12 cellular contexts compared by ENCODE assay signal in genomic region chr12:32891956-32892355, GRCh38. TPM values are rescaled to one million over a fixed set of nuclear protein-coding genes. Genes with fewer than 3 reads are reported as not detected.
DNase-seq lines count a peak whose midpoint lies in the region; ATAC-seq, FAIRE-seq and TF ChIP-seq lines count a peak whose summit lies in the region.
"Had no signal": no experiment of that assay in that cellular context is flagged by ENCODE, and none has a peak within 500 bp of the region (broad histone marks: within the 10 kb centered on the region; RNA-seq: fewer than 3 reads in every experiment).

No MANE protein-coding gene starts in this region.

- no peaks in the 10 kb centered on the region for H3K9me3 ChIP-seq in HCT116 (ENCODE audit: control insufficient read depth in 1 of 2, insufficient read depth in 1 of 2, low read depth in 1 of 2, low read length in 2 of 2)

- ATAC-seq in HCT116, result peak; percentile 43
- ATAC-seq in activated CD8-positive, alpha-beta T cell treated with anti-CD3 and anti-CD28 coated beads, Interleukin-2, amount 10 ng/mL, durations not matched to agents 7 days and 5 days, result no peak
- no peak for ATAC-seq in stimulated activated naive CD8-positive, alpha-beta T cell treated with anti-CD3 and anti-CD28 coated beads, Interleukin-15, Interleukin-2, amounts not matched to agents 100 U/mL and 50 U/mL, for 24 hours

- BruUV-seq in HCT116 (replicated peaks; lab: Mats Ljungman, UMichigan), result no TSS peak

- peaks cover 38% of the 10 kb centered on the region for H3K79me2 ChIP-seq in HCT116 (ENCODE audit: insufficient read depth, low read length)

- H3K9ac ChIP-seq in HCT116 (ENCODE audit: low read length), result peak overlapping the region; percentile 47

- no peak overlapping the region for H3K4me3 Mint-ChIP-seq in activated CD8-positive, alpha-beta T cell treated with anti-CD3 and anti-CD28 coated beads, Interleukin-2, amount 10 ng/mL, durations not matched to agents 7 days and 5 days
- H3K4me3 Mint-ChIP-seq: activated T-helper 1 cell treated with anti-CD3 and anti-CD28 coated beads, Interleukin-12 subunit alpha, Interleukin-12 subunit beta, Interleukin-2, Interleukin-4 antibody, amounts not matched to agents 30 ng/mL and 10 ng/mL and 1 ng/mL, durations not matched to agents 14 hours and 24 hours and 36 hours; naive B cell had no signal

- H3K27me3 ChIP-seq in HCT116 (ENCODE audit: insufficient read depth, low read length), result no peaks in the 10 kb centered on the region

- peak overlapping the region; percentile 30 for H2AFZ ChIP-seq in HCT116 (ENCODE audit: low read depth, low read length, poor library complexity, severe bottlenecking)

- TF ChIP-seq CTCF in HCT116 (IDR thresholded peaks at IDR 0.05 in 2 of 3, conservative IDR thresholded peaks at IDR 0.05 in 1 of 3; ENCODE audit: borderline replicate concordance in 1 of 3, insufficient read depth in 1 of 3, low read depth in 2 of 3, low read length in 2 of 3), result no peak

- RAD21 ChIA-PET in HCT116 (lab: Charles Lee; ENCODE audit: low non-redundant PET in 1 of 2, low total read pairs in 2 of 2, uncharacterized antibody in 2 of 2, unreplicated experiment in 2 of 2), result no interaction called here

- no peaks in the 10 kb centered on the region for H4K20me1 ChIP-seq in HCT116 (ENCODE audit: insufficient read depth)

- H3K4me1 ChIP-seq in HCT116 (ENCODE audit: control insufficient read depth in 1 of 2, insufficient read depth in 2 of 2, low read length in 2 of 2), result peaks cover 38 to 64% of the 10 kb centered on the region in 2 experiments

- H3K9me2 ChIP-seq in HCT116 (ENCODE audit: insufficient read depth), result no peaks in the 10 kb centered on the region

- POLR2A ChIA-PET in HCT116 (lab: Charles Lee), result no interaction called here
- POLR2A ChIA-PET in activated CD8-positive, alpha-beta T cell treated with anti-CD3 and anti-CD28 coated beads, Interleukin-2, amount 10 ng/mL, durations not matched to agents 7 days and 5 days (lab: Charles Lee), result no interaction called here

- no peaks in the 10 kb centered on the region for H3K9me3 Mint-ChIP-seq in activated CD8-positive, alpha-beta T cell treated with anti-CD3 and anti-CD28 coated beads, Interleukin-2, amount 10 ng/mL, durations not matched to agents 7 days and 5 days (ENCODE audit: insufficient read depth)
- H3K9me3 Mint-ChIP-seq: activated T-helper 1 cell treated with anti-CD3 and anti-CD28 coated beads, Interleukin-12 subunit alpha, Interleukin-12 subunit beta, Interleukin-2, Interleukin-4 antibody, amounts not matched to agents 30 ng/mL and 10 ng/mL and 1 ng/mL, durations not matched to agents 14 hours and 24 hours and 36 hours; naive B cell had no signal

- DNase-seq in HCT116 (ENCODE audit: low read depth, low spot score) (no peak), RPMI7951 (ENCODE audit: low read depth) (peak; percentile 2), glomerular visceral epithelial cell (ENCODE audit: extremely low spot score) (peak; percentile 62), putamen (ENCODE audit: low spot score) (peak; percentile 10), GM12892 (ENCODE audit: insufficient read length) (no peak)
- no peak for DNase-seq in stimulated activated naive CD4-positive, alpha-beta T cell treated with Interleukin-2 at 50 U/mL for 16 hours (lab: John Stamatoyannopoulos, UW)
- no peak for DNase-seq in activated CD8-positive, alpha-beta T cell treated with anti-CD3 and anti-CD28 coated beads, Interleukin-2, amount 10 ng/mL, durations not matched to agents 7 days and 5 days
- DNase-seq in stimulated activated naive CD8-positive, alpha-beta T cell treated with anti-CD3 and anti-CD28 coated beads, Interleukin-15, Interleukin-2, amounts not matched to agents 100 U/mL and 50 U/mL, for 24 hours, result no peak
- DNase-seq: naive B cell; stimulated activated CD4-positive, alpha-beta T cell treated with anti-CD3 and anti-CD28 coated beads, Interleukin-1b, Interleukin-23, amount 100 ng/mL, for 48 hours had no signal

- no peak overlapping the region for H3K27ac Mint-ChIP-seq in activated CD8-positive, alpha-beta T cell treated with anti-CD3 and anti-CD28 coated beads, Interleukin-2, amount 10 ng/mL, durations not matched to agents 7 days and 5 days
- H3K27ac Mint-ChIP-seq: activated T-helper 1 cell treated with anti-CD3 and anti-CD28 coated beads, Interleukin-12 subunit alpha, Interleukin-12 subunit beta, Interleukin-2, Interleukin-4 antibody, amounts not matched to agents 30 ng/mL and 10 ng/mL and 1 ng/mL, durations not matched to agents 14 hours and 24 hours and 36 hours; naive B cell had no signal

- no peak for TF ChIP-seq RAD21 in HCT116 (IDR thresholded peaks at IDR 0.05; ENCODE audit: low read depth)

- intact Hi-C loops in HCT116 (cut with micrococcal nuclease), result no loop called here

- no peaks in the 10 kb centered on the region for H3K36me3 Mint-ChIP-seq in activated CD8-positive, alpha-beta T cell treated with anti-CD3 and anti-CD28 coated beads, Interleukin-2, amount 10 ng/mL, durations not matched to agents 7 days and 5 days (ENCODE audit: low read depth)
- H3K36me3 Mint-ChIP-seq: naive B cell had no signal

- no peak for FAIRE-seq in GM12892 (lab: Jason Lieb, UNC)
- FAIRE-seq: TTC549 had no signal

- peaks cover 6% of the 10 kb centered on the region for H3K4me1 Mint-ChIP-seq in activated CD8-positive, alpha-beta T cell treated with anti-CD3 and anti-CD28 coated beads, Interleukin-2, amount 10 ng/mL, durations not matched to agents 7 days and 5 days (ENCODE audit: low read depth)

- no peaks in the 10 kb centered on the region for H3K36me3 ChIP-seq in HCT116 (ENCODE audit: control insufficient read depth in 1 of 2, insufficient read depth in 2 of 2, low read length in 2 of 2)

- peak overlapping the region; percentile 83 for H3K4me2 ChIP-seq in HCT116 (ENCODE audit: low read length)

- TF ChIP-seq POLR2A in HCT116 (IDR thresholded peaks at IDR 0.05; ENCODE audit: borderline replicate concordance, extremely low read depth, insufficient read depth, insufficient read length) (no peak), GM12892 (IDR thresholded peaks at IDR 0.05; ENCODE audit: low read depth, low read length) (no peak)

- peak overlapping the region; percentile 19 to 52 for H3K4me3 ChIP-seq in HCT116 (replicated peaks in 1 of 2; ENCODE audit: low read depth in 1 of 2, low read length in 2 of 2)

- H3K27ac ChIP-seq in HCT116 (ENCODE audit: low read depth, low read length), result peak overlapping the region; percentile 72

- CTCF ChIA-PET in HCT116 (lab: Charles Lee), result no interaction called here
- CTCF ChIA-PET in activated CD8-positive, alpha-beta T cell treated with anti-CD3 and anti-CD28 coated beads, Interleukin-2, amount 10 ng/mL, durations not matched to agents 7 days and 5 days (lab: Charles Lee), result no interaction called here

- peaks cover 24% of the 10 kb centered on the region for H3K27me3 Mint-ChIP-seq in activated CD8-positive, alpha-beta T cell treated with anti-CD3 and anti-CD28 coated beads, Interleukin-2, amount 10 ng/mL, durations not matched to agents 7 days and 5 days (ENCODE audit: low read depth)

TF ChIP-seq in HCT116, 20 proteins besides CTCF, POLR2A, EP300 and RAD21:
- no peak for TF ChIP-seq ATF3 (IDR thresholded peaks at IDR 0.05)
- peak; percentile 38; the same call in 1 of the 2 replicates for TF ChIP-seq SP1 (IDR thresholded peaks at IDR 0.05; ENCODE audit: low read depth)
- peak; percentile 44; the same call in 1 of the 2 replicates for TF ChIP-seq CEBPB (IDR thresholded peaks at IDR 0.05; ENCODE audit: low read depth)
- peak; percentile 43; the same call in 1 of the 2 replicates for TF ChIP-seq FOSL1 (IDR thresholded peaks at IDR 0.05; ENCODE audit: low read depth)
- 0 out of 2 replicates have a peak, but pooled peaks have one; percentile 27 for TF ChIP-seq SIN3A (IDR thresholded peaks at IDR 0.05; ENCODE audit: low read depth)
TF ChIP-seq in HCT116: peak in this region for 4.

RNA-seq across cellular contexts. Expression of gene PKP2, which starts 4.6 kb away (rescaled TPM):
- 21.5 TPM for total RNA-seq in HCT116 (2021; ENCODE audit: unreplicated experiment)
- 10.6 and 12.0 TPM in 2 replicates for polyA plus RNA-seq in HCT116 (2012)
- not detected in 2 replicates for total RNA-seq in RPMI7951 (2014; rRNA removed; shearing (Covaris generic))
- total RNA-seq in activated CD8-positive, alpha-beta T cell treated with anti-CD3 and anti-CD28 coated beads, Interleukin-2, amount 10 ng/mL, durations not matched to agents 7 days and 5 days, result not detected
- 0.13 TPM for polyA plus RNA-seq in GM12892 (2012; ENCODE audit: missing spikeins)
- total RNA-seq: activated T-helper 1 cell treated with anti-CD3 and anti-CD28 coated beads, Interleukin-12 subunit alpha, Interleukin-12 subunit beta, Interleukin-2, Interleukin-4 antibody, amounts not matched to agents 30 ng/mL and 10 ng/mL and 1 ng/mL, durations not matched to agents 14 hours and 24 hours and 36 hours had no signal

Comparison
In these comparisons a context has a peak if more than half of its experiments do, and no peak if none do; other contexts are left out.
1. DNase-seq: peak in RPMI7951 (single experiment), glomerular visceral epithelial cell (single experiment) and putamen (single experiment); none in HCT116 (single experiment), stimulated activated naive CD4-positive, alpha-beta T cell treated with Interleukin-2 at 50 U/mL for 16 hours (single experiment), activated CD8-positive, alpha-beta T cell treated with anti-CD3 and anti-CD28 coated beads, Interleukin-2, amount 10 ng/mL, durations not matched to agents 7 days and 5 days (single experiment), stimulated activated naive CD8-positive, alpha-beta T cell treated with anti-CD3 and anti-CD28 coated beads, Interleukin-15, Interleukin-2, amounts not matched to agents 100 U/mL and 50 U/mL, for 24 hours (single experiment) and GM12892 (single experiment).
2. RNA of gene PKP2, which starts 4.6 kb away (total RNA-seq): 21.5 TPM in HCT116 (single experiment); not detected in activated CD8-positive, alpha-beta T cell treated with anti-CD3 and anti-CD28 coated beads, Interleukin-2, amount 10 ng/mL, durations not matched to agents 7 days and 5 days and not detected in RPMI7951; every median in the first group is over 10 times any median in the second.